ENCODE assay signal across 1 cellular context in the genomic region with DNA sequence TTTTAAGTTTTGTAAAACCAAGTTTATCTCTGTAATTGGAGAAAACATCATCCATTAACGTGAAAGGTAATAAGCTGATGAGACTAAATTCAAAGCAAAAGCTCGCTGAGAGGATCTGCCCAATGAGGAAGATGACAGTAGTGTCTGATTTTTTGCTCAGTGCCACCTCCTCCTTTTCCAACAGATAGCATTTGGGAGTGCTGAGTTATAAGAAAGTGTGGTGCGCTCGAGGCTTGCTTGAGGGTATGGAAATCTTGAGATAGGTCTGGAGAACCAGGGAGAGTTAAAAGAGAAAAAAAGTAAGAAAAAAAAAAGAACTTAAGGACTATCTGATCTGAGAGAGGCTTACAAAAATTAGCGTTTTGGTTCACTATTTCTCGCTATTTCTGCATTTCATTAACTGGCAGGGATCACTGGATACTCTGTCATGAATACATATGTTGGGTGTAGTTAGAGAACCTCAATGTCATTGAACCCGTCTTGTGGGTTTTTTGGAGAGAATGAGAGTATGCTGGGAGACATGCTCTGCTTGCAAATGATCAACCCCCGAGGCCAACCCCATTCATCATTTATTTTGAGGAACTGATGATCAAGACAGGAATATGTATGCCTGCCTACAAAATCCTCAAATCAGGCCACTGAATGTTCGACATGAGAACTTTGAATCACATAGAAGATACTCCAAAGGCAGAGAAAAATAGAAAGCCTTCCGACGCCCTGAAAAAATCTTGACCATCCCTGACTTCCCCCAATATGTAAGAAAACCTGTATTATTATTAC.
TF ChIP-seq lines count a peak whose summit lies in the region.

No MANE protein-coding gene starts in this region.

TF ChIP-seq in HCT116, 20 proteins besides CTCF, POLR2A, EP300 and RAD21 (continued from another document):
- TF ChIP-seq, protein P1, sequence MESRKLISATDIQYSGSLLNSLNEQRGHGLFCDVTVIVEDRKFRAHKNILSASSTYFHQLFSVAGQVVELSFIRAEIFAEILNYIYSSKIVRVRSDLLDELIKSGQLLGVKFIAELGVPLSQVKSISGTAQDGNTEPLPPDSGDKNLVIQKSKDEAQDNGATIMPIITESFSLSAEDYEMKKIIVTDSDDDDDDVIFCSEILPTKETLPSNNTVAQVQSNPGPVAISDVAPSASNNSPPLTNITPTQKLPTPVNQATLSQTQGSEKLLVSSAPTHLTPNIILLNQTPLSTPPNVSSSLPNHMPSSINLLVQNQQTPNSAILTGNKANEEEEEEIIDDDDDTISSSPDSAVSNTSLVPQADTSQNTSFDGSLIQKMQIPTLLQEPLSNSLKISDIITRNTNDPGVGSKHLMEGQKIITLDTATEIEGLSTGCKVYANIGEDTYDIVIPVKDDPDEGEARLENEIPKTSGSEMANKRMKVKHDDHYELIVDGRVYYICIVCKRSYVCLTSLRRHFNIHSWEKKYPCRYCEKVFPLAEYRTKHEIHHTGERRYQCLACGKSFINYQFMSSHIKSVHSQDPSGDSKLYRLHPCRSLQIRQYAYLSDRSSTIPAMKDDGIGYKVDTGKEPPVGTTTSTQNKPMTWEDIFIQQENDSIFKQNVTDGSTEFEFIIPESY (IDR thresholded peaks at IDR 0.05; ENCODE audit: extremely low read depth, insufficient replicate concordance, low read length), result no peak
- no peak for TF ChIP-seq EZH2 (IDR thresholded peaks at IDR 0.05)
- no peak for TF ChIP-seq TCF7L2 (IDR thresholded peaks at IDR 0.05; ENCODE audit: borderline replicate concordance, extremely low read depth, insufficient read depth, insufficient read length)
- TF ChIP-seq ZNF274 (IDR thresholded peaks at IDR 0.05; ENCODE audit: low read depth, low read length), result no peak
- no peak for TF ChIP-seq EZH2phosphoT487 (IDR thresholded peaks at IDR 0.05; ENCODE audit: borderline replicate concordance)
- TF ChIP-seq CBX3 (IDR thresholded peaks at IDR 0.05; ENCODE audit: low read depth), result no peak
- TF ChIP-seq SP1 (IDR thresholded peaks at IDR 0.05; ENCODE audit: low read depth), result no peak
- no peak for TF ChIP-seq FOSL1 (IDR thresholded peaks at IDR 0.05; ENCODE audit: low read depth)
- no peak for TF ChIP-seq SIN3A (IDR thresholded peaks at IDR 0.05; ENCODE audit: low read depth)
